ENCODE assay signal across 12 cellular contexts in the genomic region with DNA sequence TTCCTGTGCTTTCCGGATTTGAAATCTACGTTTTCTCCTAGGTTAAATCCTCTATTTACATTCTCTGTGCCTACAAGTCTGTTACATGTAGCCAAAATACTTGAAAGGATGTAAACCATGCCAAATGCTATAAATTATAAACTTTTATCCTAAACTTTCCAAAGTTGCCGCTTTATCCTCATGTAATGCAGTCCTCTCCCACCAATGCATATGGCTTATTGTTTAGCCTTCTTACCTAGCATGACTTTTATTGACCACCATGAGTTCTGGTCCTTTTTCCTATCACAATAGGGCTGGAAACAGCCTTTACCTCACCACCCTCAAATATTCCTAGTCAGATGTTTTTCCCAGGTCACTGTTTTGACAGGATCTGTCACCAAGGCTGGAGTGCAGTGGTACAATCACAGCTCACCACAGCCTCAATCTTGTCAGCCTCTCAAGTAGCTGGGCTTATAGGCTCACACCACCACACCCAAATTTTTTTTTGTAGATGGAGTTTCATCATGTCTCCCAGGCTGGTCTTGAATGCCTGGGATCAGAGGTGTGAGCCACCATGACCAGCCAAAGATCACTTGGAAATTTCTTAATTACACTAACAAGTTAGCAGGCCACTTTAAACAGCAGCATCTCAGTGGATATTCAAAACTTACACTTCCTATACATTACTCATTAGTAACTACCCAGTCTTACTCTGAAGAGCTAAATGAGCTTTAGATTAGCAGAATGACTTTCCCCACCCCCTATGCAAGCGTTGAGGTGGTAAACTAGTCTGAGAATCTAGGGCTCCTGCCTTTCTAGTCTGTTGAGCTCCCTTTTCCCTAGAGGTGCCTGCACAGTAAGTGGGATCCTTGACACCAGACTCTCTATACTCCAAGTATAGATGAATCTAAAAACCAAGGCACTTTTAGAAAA. TPM values are rescaled to one million over a fixed set of nuclear protein-coding genes. Genes with fewer than 3 reads are reported as not detected.
DNase-seq lines count a peak whose midpoint lies in the region; ATAC-seq and TF ChIP-seq lines count a peak whose summit lies in the region.
"Had no signal": no experiment of that assay in that cellular context is flagged by ENCODE, and none has a peak within 500 bp of the region (broad histone marks: within the 10 kb centered on the region; RNA-seq: fewer than 3 reads in every experiment).

No MANE protein-coding gene starts in this region.

- no peak for TF ChIP-seq POLR2A in Peyer's patch (IDR thresholded peaks at IDR 0.05)

- no peak overlapping the region for H3K27ac ChIP-seq in Peyer's patch
- H3K27ac ChIP-seq: BLaER1 treated with 17β-estradiol and CSF1 and Interleukin-3, amounts not matched to agents 10 nM and 100 nM; gastroesophageal sphincter had no signal

- peak overlapping the region; percentile 52 for H3K27ac Mint-ChIP-seq in activated CD4-positive, alpha-beta T cell treated with anti-CD3 and anti-CD28 coated beads, Interleukin-2, amount 10 ng/mL, durations not matched to agents 7 days and 5 days
- H3K27ac Mint-ChIP-seq in activated T-cell treated with anti-CD3 and anti-CD28 coated beads, Interleukin-2, amount 50 U/mL, for 72 hours: peak overlapping the region; percentile 27
- H3K27ac Mint-ChIP-seq in neural crest cell (ENCODE audit: unreplicated experiment) (no peak overlapping the region), mesothelial cell of epicardium (no peak overlapping the region)

- no peak for TF ChIP-seq CTCF in neural crest cell (conservative IDR thresholded peaks at IDR 0.05)
- TF ChIP-seq CTCF in Peyer's patch (IDR thresholded peaks at IDR 0.05): no peak
- TF ChIP-seq CTCF in mesothelial cell of epicardium (IDR thresholded peaks at IDR 0.05; ENCODE audit: unreplicated experiment): no peak

- no peak overlapping the region for H3K4me3 ChIP-seq in Peyer's patch
- H3K4me3 ChIP-seq: BLaER1 treated with 17β-estradiol and CSF1 and Interleukin-3, amounts not matched to agents 10 nM and 100 nM; gastroesophageal sphincter had no signal

- peaks cover 0 to 26% (median 0%) of the 10 kb centered on the region in 3 donors for H3K36me3 ChIP-seq in Peyer's patch

- ATAC-seq in activated T-cell treated with anti-CD3 and anti-CD28 coated beads, Interleukin-2, amount 50 U/mL, for 72 hours (replicated peaks in 1 of 2): no peak
- ATAC-seq: gastroesophageal sphincter had no signal

- H3K4me1 Mint-ChIP-seq in activated CD4-positive, alpha-beta T cell treated with anti-CD3 and anti-CD28 coated beads, Interleukin-2, amount 10 ng/mL, durations not matched to agents 7 days and 5 days: peaks cover 33% of the 10 kb centered on the region
- peaks cover 28% of the 10 kb centered on the region for H3K4me1 Mint-ChIP-seq in activated T-cell treated with anti-CD3 and anti-CD28 coated beads, Interleukin-2, amount 50 U/mL, for 72 hours (ENCODE audit: low read depth)
- H3K4me1 Mint-ChIP-seq in neural crest cell (peaks cover 48% of the 10 kb centered on the region), mesothelial cell of epicardium (peaks cover 23% of the 10 kb centered on the region)

- no peaks in the 10 kb centered on the region for H3K9me3 Mint-ChIP-seq in activated CD4-positive, alpha-beta T cell treated with anti-CD3 and anti-CD28 coated beads, Interleukin-2, amount 10 ng/mL, durations not matched to agents 7 days and 5 days
- no peaks in the 10 kb centered on the region for H3K9me3 Mint-ChIP-seq in activated T-cell treated with anti-CD3 and anti-CD28 coated beads, Interleukin-2, amount 50 U/mL, for 72 hours
- peaks cover 4% of the 10 kb centered on the region for H3K9me3 Mint-ChIP-seq in neural crest cell
- no peaks in the 10 kb centered on the region for H3K9me3 Mint-ChIP-seq in mesothelial cell of epicardium

- H3K9me3 ChIP-seq in Peyer's patch: no peaks in the 10 kb centered on the region
- H3K9me3 ChIP-seq: BLaER1 treated with 17β-estradiol and CSF1 and Interleukin-3, amounts not matched to agents 10 nM and 100 nM; gastroesophageal sphincter had no signal

- no peaks in the 10 kb centered on the region for H3K27me3 ChIP-seq in Peyer's patch
- H3K27me3 ChIP-seq: BLaER1 treated with 17β-estradiol and CSF1 and Interleukin-3, amounts not matched to agents 10 nM and 100 nM; gastroesophageal sphincter had no signal

- peak overlapping the region; percentile 45 for H3K4me3 Mint-ChIP-seq in activated CD4-positive, alpha-beta T cell treated with anti-CD3 and anti-CD28 coated beads, Interleukin-2, amount 10 ng/mL, durations not matched to agents 7 days and 5 days
- H3K4me3 Mint-ChIP-seq in activated T-cell treated with anti-CD3 and anti-CD28 coated beads, Interleukin-2, amount 50 U/mL, for 72 hours: peak overlapping the region in 1 of 2 donors; percentile 47
- H3K4me3 Mint-ChIP-seq in neural crest cell: peak overlapping the region; percentile 84
- H3K4me3 Mint-ChIP-seq in mesothelial cell of epicardium: no peak overlapping the region

- no peaks in the 10 kb centered on the region for H3K27me3 Mint-ChIP-seq in activated CD4-positive, alpha-beta T cell treated with anti-CD3 and anti-CD28 coated beads, Interleukin-2, amount 10 ng/mL, durations not matched to agents 7 days and 5 days
- H3K27me3 Mint-ChIP-seq in activated T-cell treated with anti-CD3 and anti-CD28 coated beads, Interleukin-2, amount 50 U/mL, for 72 hours (ENCODE audit: low read depth): no peaks in the 10 kb centered on the region
- peaks cover 22% of the 10 kb centered on the region for H3K27me3 Mint-ChIP-seq in neural crest cell (ENCODE audit: low read depth)
- no peaks in the 10 kb centered on the region for H3K27me3 Mint-ChIP-seq in mesothelial cell of epicardium (ENCODE audit: low read depth)

- H3K4me1 ChIP-seq in Peyer's patch: peaks cover 0 to 13% (median 4%) of the 10 kb centered on the region in 4 donors

- peaks cover 45% of the 10 kb centered on the region for H3K36me3 Mint-ChIP-seq in activated CD4-positive, alpha-beta T cell treated with anti-CD3 and anti-CD28 coated beads, Interleukin-2, amount 10 ng/mL, durations not matched to agents 7 days and 5 days (ENCODE audit: low read depth)
- peaks cover 30 to 41% of the 10 kb centered on the region in 2 donors for H3K36me3 Mint-ChIP-seq in activated T-cell treated with anti-CD3 and anti-CD28 coated beads, Interleukin-2, amount 50 U/mL, for 72 hours (ENCODE audit: insufficient read depth in 2 of 2)
- peaks cover 45% of the 10 kb centered on the region for H3K36me3 Mint-ChIP-seq in neural crest cell (ENCODE audit: low read depth)
- peaks cover 30% of the 10 kb centered on the region for H3K36me3 Mint-ChIP-seq in mesothelial cell of epicardium

- DNase-seq in activated CD4-positive, alpha-beta T cell treated with anti-CD3 and anti-CD28 coated beads, Interleukin-2, amount 10 ng/mL, durations not matched to agents 7 days and 5 days: no peak
- no peak for DNase-seq in activated CD4-positive, alpha-beta T cell treated with anti-CD3 and anti-CD28 coated beads, Interleukin-2, amount 50 U/mL, for 1 hour
- DNase-seq in LoVo (ENCODE audit: low spot score): peak; percentile 9
- DNase-seq in activated T-cell treated with anti-CD3 and anti-CD28 coated beads, Interleukin-2, amount 50 U/mL, for 72 hours: peak in 1 of 2 donors; percentile 29
- no peak for DNase-seq in neural crest cell (ENCODE audit: low read depth, low spot score)
- DNase-seq in NCI-H2029 treated with DMSO at 0.1 percent for 48 hours (lab: John Stamatoyannopoulos, UW): no peak
- no peak for DNase-seq in Peyer's patch
- no peak for DNase-seq in mesothelial cell of epicardium (ENCODE audit: low spot score in 2 of 2, unreplicated experiment in 2 of 2)
- DNase-seq: activated CD4-positive, CD25-positive, alpha-beta regulatory T cell treated with anti-CD3 and anti-CD28 coated beads, Interleukin-2, amount 50 U/mL, for 72 hours; cerebellar nuclear complex had no signal

- CTCF ChIA-PET in activated CD4-positive, alpha-beta T cell treated with anti-CD3 and anti-CD28 coated beads, Interleukin-2, amount 10 ng/mL, durations not matched to agents 7 days and 5 days (lab: Charles Lee): interaction anchor here (0.6 to 1.4 kb wide), 5 partner anchors 13 to 42 kb away, joined by 3 to 4 read pairs (median 3); a partner anchor contains a TSS

- POLR2A ChIA-PET in activated CD4-positive, alpha-beta T cell treated with anti-CD3 and anti-CD28 coated beads, Interleukin-2, amount 10 ng/mL, durations not matched to agents 7 days and 5 days (lab: Charles Lee): interaction anchor here (0.7 kb wide), 1 partner anchor 73 kb away, joined by 3 read pairs; no protein-coding TSS in a partner anchor

RNA-seq across cellular contexts. Expression of a gene that starts 4.1 kb away (rescaled TPM):
- total RNA-seq in activated CD4-positive, alpha-beta T cell treated with anti-CD3 and anti-CD28 coated beads, Interleukin-2, amount 10 ng/mL, durations not matched to agents 7 days and 5 days: 1,000 to 10,000 TPM; 2,153 to 2,254 TPM
- total RNA-seq in activated T-cell treated with anti-CD3 and anti-CD28 coated beads, Interleukin-2, amount 50 U/mL, for 72 hours: 100 to 1,000 TPM; 851 to 922 TPM
- total RNA-seq in neural crest cell (3,094 and 3,153 TPM in 2 replicates), Peyer's patch (100 to 1,000 TPM; 154 to 578 (median 243) TPM), mesothelial cell of epicardium (745 to 765 TPM (median 754 TPM) in 3 replicates)

RNA-seq across cellular contexts. Expression of a gene that starts 16.5 kb away (rescaled TPM):
- total RNA-seq in activated CD4-positive, alpha-beta T cell treated with anti-CD3 and anti-CD28 coated beads, Interleukin-2, amount 10 ng/mL, durations not matched to agents 7 days and 5 days: 10 to 100 TPM; 60.3 to 62.3 TPM
- total RNA-seq in activated T-cell treated with anti-CD3 and anti-CD28 coated beads, Interleukin-2, amount 50 U/mL, for 72 hours: 100 to 1,000 TPM in 1 of 2 donors, 10 to 100 TPM in 1; 80.0 to 108 TPM
- total RNA-seq in neural crest cell: 101 TPM in 2 replicates
- total RNA-seq in Peyer's patch: 10 to 100 TPM; 34.7 to 93.7 (median 84.7) TPM
- total RNA-seq in mesothelial cell of epicardium: 142 to 160 TPM (median 149 TPM) in 3 replicates

RNA-seq across cellular contexts. Expression of a gene that starts 32.5 kb away (rescaled TPM):
- under 1 TPM in 1 of 2 experiments, not detected in 1; 0.12 TPM for total RNA-seq in activated CD4-positive, alpha-beta T cell treated with anti-CD3 and anti-CD28 coated beads, Interleukin-2, amount 10 ng/mL, durations not matched to agents 7 days and 5 days
- under 1 TPM; 0.12 to 0.41 TPM for total RNA-seq in activated T-cell treated with anti-CD3 and anti-CD28 coated beads, Interleukin-2, amount 50 U/mL, for 72 hours
- 1.5 TPM in 2 replicates for total RNA-seq in neural crest cell
- total RNA-seq in Peyer's patch: 1 to 10 TPM in 1 of 4 donors, under 1 TPM in 1, not detected in 2; 0.19 to 2.5 TPM
- total RNA-seq in mesothelial cell of epicardium: 0.38 to 0.63 TPM (median 0.49 TPM) in 3 replicates

RNA-seq across cellular contexts. Expression of a gene that starts 57.3 kb away (rescaled TPM):
- 1 to 10 TPM; 4.6 to 6.4 TPM for total RNA-seq in activated CD4-positive, alpha-beta T cell treated with anti-CD3 and anti-CD28 coated beads, Interleukin-2, amount 10 ng/mL, durations not matched to agents 7 days and 5 days
- 10 to 100 TPM; 20.6 to 28.3 TPM for total RNA-seq in activated T-cell treated with anti-CD3 and anti-CD28 coated beads, Interleukin-2, amount 50 U/mL, for 72 hours
- total RNA-seq in neural crest cell (1.2 and 2.1 TPM in 2 replicates), Peyer's patch (not detected), mesothelial cell of epicardium (0.43 to 0.60 TPM (median 0.53 TPM) in 3 replicates)

Comparison
In these comparisons a context has a peak if more than half of its experiments do, and no peak if none do; other contexts are left out.
1. H3K27ac Mint-ChIP-seq: peak in activated CD4-positive, alpha-beta T cell treated with anti-CD3 and anti-CD28 coated beads, Interleukin-2, amount 10 ng/mL, durations not matched to agents 7 days and 5 days (single experiment) and activated T-cell treated with anti-CD3 and anti-CD28 coated beads, Interleukin-2, amount 50 U/mL, for 72 hours (single experiment); none in neural crest cell (single experiment) and mesothelial cell of epicardium (single experiment).